ENCODE assay signal across 1 cellular context in the genomic region with DNA sequence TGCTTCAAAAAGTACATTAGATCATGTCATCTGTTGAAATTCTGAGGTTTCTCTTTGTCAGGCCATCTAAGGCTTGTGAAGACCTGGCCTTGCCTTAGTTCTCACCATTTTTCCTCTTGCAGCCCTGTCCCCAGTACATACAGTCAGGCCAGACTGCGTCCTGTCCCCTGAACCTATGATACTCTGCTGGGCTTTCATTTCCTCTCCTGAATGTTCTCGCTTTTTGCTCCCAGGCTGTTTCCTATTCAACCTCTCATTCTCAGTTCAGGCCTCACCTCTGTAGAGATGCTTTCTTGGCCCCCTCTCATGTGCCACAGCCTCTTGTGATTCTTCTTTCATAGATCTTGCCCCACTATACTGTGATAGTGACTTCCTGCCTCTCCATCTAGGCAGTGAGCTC.
TF ChIP-seq lines count a peak whose summit lies in the region.

No MANE protein-coding gene starts in this region.

TF ChIP-seq in H1, 55 proteins besides CTCF, POLR2A, EP300 and RAD21:
- TF ChIP-seq KDM5A (IDR thresholded peaks at IDR 0.05; ENCODE audit: low read length) (no peak), MAFK (IDR thresholded peaks at IDR 0.05; ENCODE audit: low read depth, low read length) (no peak), EZH2 (IDR thresholded peaks at IDR 0.05; ENCODE audit: low read depth, low read length, severe bottlenecking) (no peak), GTF2F1 (IDR thresholded peaks at IDR 0.05; ENCODE audit: borderline replicate concordance, low read depth, low read length) (no peak), TEAD4 (IDR thresholded peaks at IDR 0.05; ENCODE audit: low read depth, low read length) (no peak), POLR2AphosphoS5 (IDR thresholded peaks at IDR 0.05; ENCODE audit: low read depth, low read length) (no peak), RXRA (IDR thresholded peaks at IDR 0.05; ENCODE audit: insufficient read depth, low read depth, low read length) (no peak), EGR1 (IDR thresholded peaks at IDR 0.05; ENCODE audit: borderline replicate concordance, low read depth, low read length) (no peak), ATF2 (IDR thresholded peaks at IDR 0.05; ENCODE audit: low read length) (no peak), NANOG (IDR thresholded peaks at IDR 0.05; ENCODE audit: insufficient read depth, low read depth, low read length, poor library complexity, severe bottlenecking) (no peak), CEBPB (IDR thresholded peaks at IDR 0.05; ENCODE audit: low read depth, low read length) (no peak), SIRT6 (IDR thresholded peaks at IDR 0.05; ENCODE audit: low read length) (no peak)
- TF ChIP-seq, protein P1, sequence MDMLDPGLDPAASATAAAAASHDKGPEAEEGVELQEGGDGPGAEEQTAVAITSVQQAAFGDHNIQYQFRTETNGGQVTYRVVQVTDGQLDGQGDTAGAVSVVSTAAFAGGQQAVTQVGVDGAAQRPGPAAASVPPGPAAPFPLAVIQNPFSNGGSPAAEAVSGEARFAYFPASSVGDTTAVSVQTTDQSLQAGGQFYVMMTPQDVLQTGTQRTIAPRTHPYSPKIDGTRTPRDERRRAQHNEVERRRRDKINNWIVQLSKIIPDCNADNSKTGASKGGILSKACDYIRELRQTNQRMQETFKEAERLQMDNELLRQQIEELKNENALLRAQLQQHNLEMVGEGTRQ (IDR thresholded peaks at IDR 0.05; ENCODE audit: low read length), result no peak
